ENCODE assay signal across 31 cellular contexts in genomic region chr18:44824884-44825283, GRCh38.
DNase-seq lines count a peak whose midpoint lies in the region; TF ChIP-seq lines count a peak whose summit lies in the region.
"Had no signal": no experiment of that assay in that cellular context is flagged by ENCODE, and none has a peak within 500 bp of the region (broad histone marks: within the 10 kb centered on the region; RNA-seq: fewer than 3 reads in every experiment).

No MANE protein-coding gene starts in this region.

- H3K4me1 ChIP-seq in breast epithelium (peaks cover 18 to 25% of the 10 kb centered on the region in 2 donors), esophagus muscularis mucosa (peaks cover 32 to 68% (median 59%) of the 10 kb centered on the region in 4 donors), parathyroid adenoma (peaks cover 24% of the 10 kb centered on the region)

- no peak overlapping the region for H3K27ac Mint-ChIP-seq in MCF 10A (ENCODE audit: low read depth, unreplicated experiment)
- no peak overlapping the region for H3K27ac Mint-ChIP-seq in CD14-positive monocyte
- H3K27ac Mint-ChIP-seq: activated CD4-positive, alpha-beta T cell treated with anti-CD3 and anti-CD28 coated beads, Interleukin-2, amount 10 ng/mL, durations not matched to agents 7 days and 5 days; activated naive CD8-positive, alpha-beta T cell treated with anti-CD3 and anti-CD28 coated beads, Interleukin-2, amount 10 ng/mL, durations not matched to agents 7 days and 5 days; CD4-positive, alpha-beta T cell; immature natural killer cell; naive thymus-derived CD4-positive, alpha-beta T cell; WTC11 had no signal

- BruUV-seq in MCF 10A (replicated peaks; lab: Mats Ljungman, UMichigan), result no TSS peak

- no peak for TF ChIP-seq EP300 in esophagus muscularis mucosa (IDR thresholded peaks at IDR 0.05)

- H2AFZ ChIP-seq in parathyroid adenoma, result peak overlapping the region; percentile 44

- H3K4me2 ChIP-seq in parathyroid adenoma (ENCODE audit: low read length), result no peak overlapping the region
- H3K4me2 ChIP-seq: smooth muscle cell had no signal

- H3K36me3 Mint-ChIP-seq in MCF 10A (ENCODE audit: insufficient read depth, unreplicated experiment), result no peaks in the 10 kb centered on the region
- H3K36me3 Mint-ChIP-seq in CD14-positive monocyte, result no peaks in the 10 kb centered on the region
- H3K36me3 Mint-ChIP-seq: activated naive CD8-positive, alpha-beta T cell treated with anti-CD3 and anti-CD28 coated beads, Interleukin-2, amount 10 ng/mL, durations not matched to agents 7 days and 5 days; WTC11 had no signal

- peaks cover 5% of the 10 kb centered on the region for H3K79me2 ChIP-seq in parathyroid adenoma

- DNase-seq in breast epithelium (ENCODE audit: low spot score in 2 of 2), result no peak
- DNase-seq in MCF 10A (ENCODE audit: unreplicated experiment), result no peak
- DNase-seq in esophagus muscularis mucosa (ENCODE audit: extremely low spot score), result no peak
- DNase-seq in SIG-M5 treated with dmso at 0.1 percent for 504 hours (lab: John Stamatoyannopoulos, UW; ENCODE audit: unreplicated experiment), result no peak
- no peak for DNase-seq in DMS114 treated with DMSO at 0.1 percent for 48 hours (lab: John Stamatoyannopoulos, UW; ENCODE audit: unreplicated experiment)
- no peak for DNase-seq in CD14-positive monocyte (ENCODE audit: low spot score)
- no peak for DNase-seq in NK-92 (lab: John Stamatoyannopoulos, UW; ENCODE audit: unreplicated experiment)
- DNase-seq: activated CD4-positive, alpha-beta T cell treated with anti-CD3 and anti-CD28 coated beads, Interleukin-2, amount 10 ng/mL, durations not matched to agents 7 days and 5 days; activated gamma-delta T cell treated with Interleukin-2 at 50 U/mL for 16 hours; activated naive CD8-positive, alpha-beta T cell treated with anti-CD3 and anti-CD28 coated beads, Interleukin-2, amount 10 ng/mL, durations not matched to agents 7 days and 5 days; activated T-cell treated with anti-CD3 and anti-CD28 coated beads, Interleukin-2, amount 50 U/mL, for 4 hours; aorta; CD4-positive, alpha-beta T cell; EL; hypothalamus; immature natural killer cell; Karpas-422; MV-4-11; naive thymus-derived CD4-positive, alpha-beta T cell; NCI-H1436; NCI-H2081; NCI-H446 treated with DMSO at 0.1 percent for 48 hours; OCI-M1; stimulated activated naive CD8-positive, alpha-beta T cell treated with anti-CD3 and anti-CD28 coated beads, Interleukin-15, Interleukin-2, amounts not matched to agents 100 U/mL and 50 U/mL, for 24 hours had no signal

- H3K27me3 ChIP-seq in breast epithelium, result no peaks in the 10 kb centered on the region
- H3K27me3 ChIP-seq in esophagus muscularis mucosa, result no peaks in the 10 kb centered on the region
- no peaks in the 10 kb centered on the region for H3K27me3 ChIP-seq in parathyroid adenoma (ENCODE audit: control insufficient read depth, insufficient read depth, low read length)
- H3K27me3 ChIP-seq: cardiac muscle cell, right atrium auricular region had no signal

- H3K9me3 ChIP-seq in breast epithelium (no peaks in the 10 kb centered on the region), esophagus muscularis mucosa (no peaks in the 10 kb centered on the region), parathyroid adenoma (ENCODE audit: control insufficient read depth, low read length) (no peaks in the 10 kb centered on the region)
- H3K9me3 ChIP-seq: HAP-1, right atrium auricular region had no signal

- no peaks in the 10 kb centered on the region for H3K9me3 Mint-ChIP-seq in MCF 10A (ENCODE audit: unreplicated experiment)
- peaks cover 0 to 2% (median 0%) of the 10 kb centered on the region in 7 donors for H3K9me3 Mint-ChIP-seq in CD14-positive monocyte
- H3K9me3 Mint-ChIP-seq: activated T-cell treated with anti-CD3 and anti-CD28 coated beads, Interleukin-2, amount 50 U/mL, for 4 hours; CD4-positive, alpha-beta T cell; immature natural killer cell; naive thymus-derived CD4-positive, alpha-beta T cell; WTC11 had no signal

- no peak overlapping the region for H3K9ac ChIP-seq in parathyroid adenoma

- H3K4me1 Mint-ChIP-seq in MCF 10A (ENCODE audit: insufficient read depth, unreplicated experiment) (peaks cover 22% of the 10 kb centered on the region), CD14-positive monocyte (peaks cover 8% of the 10 kb centered on the region)

- intact Hi-C loops in breast epithelium (cut with DNase I; ENCODE audit: low total_unique reads), result no loop called here
- intact Hi-C loops in MCF 10A (cut with micrococcal nuclease), result no loop called here
- intact Hi-C loops in esophagus muscularis mucosa (cut with DNase I), result loop anchor here (5.0 kb wide), 1 partner anchor 863 kb away; no protein-coding TSS in a partner anchor
- intact Hi-C loops in CD14-positive monocyte (cut with micrococcal nuclease), result no loop called here

- H3K4me3 Mint-ChIP-seq in MCF 10A (ENCODE audit: unreplicated experiment) (no peak overlapping the region), CD14-positive monocyte (no peak overlapping the region)
- H3K4me3 Mint-ChIP-seq: activated CD4-positive, alpha-beta T cell treated with anti-CD3 and anti-CD28 coated beads, Interleukin-2, amount 10 ng/mL, durations not matched to agents 7 days and 5 days; activated naive CD8-positive, alpha-beta T cell treated with anti-CD3 and anti-CD28 coated beads, Interleukin-2, amount 10 ng/mL, durations not matched to agents 7 days and 5 days; activated T-cell treated with anti-CD3 and anti-CD28 coated beads, Interleukin-2, amount 50 U/mL, for 4 hours; CD4-positive, alpha-beta T cell; immature natural killer cell; naive thymus-derived CD4-positive, alpha-beta T cell; WTC11 had no signal

- no peaks in the 10 kb centered on the region for H3K36me3 ChIP-seq in breast epithelium
- no peaks in the 10 kb centered on the region for H3K36me3 ChIP-seq in esophagus muscularis mucosa
- H3K36me3 ChIP-seq in parathyroid adenoma (ENCODE audit: control insufficient read depth, insufficient read depth, low read length), result no peaks in the 10 kb centered on the region
- H3K36me3 ChIP-seq: cardiac muscle cell, HAP-1, right atrium auricular region had no signal

- 73% methylated on average over 2 of the region's 2 CpGs for WGBS in esophagus muscularis mucosa

- CTCF ChIA-PET in MCF 10A (lab: Yijun Ruan, JAX), result interaction anchor here (0.6 kb wide), 2 partner anchors 82 to 91 kb away, joined by 3 read pairs; no protein-coding TSS in a partner anchor

- TF ChIP-seq POLR2A in breast epithelium (IDR thresholded peaks at IDR 0.05) (no peak), esophagus muscularis mucosa (IDR thresholded peaks at IDR 0.05; ENCODE audit: low read depth) (no peak)

- TF ChIP-seq CTCF in breast epithelium (IDR thresholded peaks at IDR 0.05) (no peak), MCF 10A (IDR thresholded peaks at IDR 0.05; ENCODE audit: unreplicated experiment) (no peak), esophagus muscularis mucosa (IDR thresholded peaks at IDR 0.05) (no peak), parathyroid adenoma (IDR thresholded peaks at IDR 0.05) (no peak), CD14-positive monocyte (IDR thresholded peaks at IDR 0.05) (no peak)

- H3K27me3 Mint-ChIP-seq in MCF 10A (ENCODE audit: insufficient read depth, unreplicated experiment) (no peaks in the 10 kb centered on the region), CD14-positive monocyte (ENCODE audit: low read depth in 3 of 3) (peaks cover 21 to 48% (median 22%) of the 10 kb centered on the region in 3 donors)
- H3K27me3 Mint-ChIP-seq: CD4-positive, alpha-beta T cell had no signal

- POLR2A ChIA-PET in MCF 10A (lab: Yijun Ruan, JAX), result interaction anchor here (1.3 kb wide), 1 partner anchor 36 kb away, joined by 3 read pairs; no protein-coding TSS in a partner anchor

- peak overlapping the region; percentile 4 to 51 for H3K27ac ChIP-seq in breast epithelium
- peak overlapping the region in 3 of 4 donors; percentile 12 to 66 (median 44) for H3K27ac ChIP-seq in esophagus muscularis mucosa (replicated peaks in 1 of 4)
- H3K27ac ChIP-seq in parathyroid adenoma, result peak overlapping the region; percentile 55
- H3K27ac ChIP-seq: cardiac muscle cell, right atrium auricular region, SK-N-MC had no signal

- H3K4me3 ChIP-seq in breast epithelium, result no peak overlapping the region
- H3K4me3 ChIP-seq in esophagus muscularis mucosa, result no peak overlapping the region
- no peak overlapping the region for H3K4me3 ChIP-seq in parathyroid adenoma (ENCODE audit: low read depth, low read length)
- H3K4me3 ChIP-seq: cardiac muscle cell, HAP-1, right atrium auricular region, SK-N-MC, smooth muscle cell had no signal
